ENCODE assay signal across 10 cellular contexts in genomic region chr11:11876458-11876857, GRCh38. TPM values are rescaled to one million over a fixed set of nuclear protein-coding genes. Genes with fewer than 3 reads are reported as not detected.
A peak's percentile ranks its signal among the peaks of the same experiment; 100 is the strongest.
DNase-seq lines count a peak whose midpoint lies in the region; ATAC-seq and TF ChIP-seq lines count a peak whose summit lies in the region.
"Had no signal": no experiment of that assay in that cellular context is flagged by ENCODE, and none has a peak within 500 bp of the region (broad histone marks: within the 10 kb centered on the region; RNA-seq: fewer than 3 reads in every experiment).

No MANE protein-coding gene starts in this region.

- H2AFZ ChIP-seq in GM23338 (no peak overlapping the region), PC-3 (ENCODE audit: low read length) (no peak overlapping the region)

- ATAC-seq in GM23338, result peak; percentile 70
- no peak for ATAC-seq in PC-3
- ATAC-seq in foreskin keratinocyte, result no peak
- no peak for ATAC-seq in HG02678 (IDR thresholded peaks at IDR 0.05; ENCODE audit: unreplicated experiment)

- no peaks in the 10 kb centered on the region for H3K36me3 ChIP-seq in GM23338 (ENCODE audit: insufficient read depth)
- no peaks in the 10 kb centered on the region for H3K36me3 ChIP-seq in PC-3 (ENCODE audit: low read depth, low read length)

- intact Hi-C loops in PC-3 (cut with micrococcal nuclease), result no loop called here

- H3K27ac Mint-ChIP-seq in GM23338, result no peak overlapping the region
- H3K27ac Mint-ChIP-seq: activated naive CD8-positive, alpha-beta T cell treated with anti-CD3 and anti-CD28 coated beads for 36 hours had no signal

- BruUV-seq in PC-3 (replicated peaks; lab: Mats Ljungman, UMichigan), result no TSS peak

- peaks cover 19% of the 10 kb centered on the region; the same call in 2 of the 3 replicates for H3K36me3 Mint-ChIP-seq in GM23338 (ENCODE audit: low read depth)

- H3K9me3 Mint-ChIP-seq in GM23338, result peaks cover 3% of the 10 kb centered on the region; the same call in 2 of the 3 replicates
- H3K9me3 Mint-ChIP-seq: activated naive CD8-positive, alpha-beta T cell treated with anti-CD3 and anti-CD28 coated beads for 36 hours had no signal

- H3K9me3 ChIP-seq in PC-3 (ENCODE audit: low read length), result no peaks in the 10 kb centered on the region

- peak; percentile 32 for TF ChIP-seq CTCF in AG09309 (IDR thresholded peaks at IDR 0.05; ENCODE audit: control insufficient read depth, insufficient read depth, low read depth, low read length, missing control alignments)
- TF ChIP-seq CTCF in GM23338 (conservative IDR thresholded peaks at IDR 0.05; ENCODE audit: low read depth in 2 of 2), result peak; percentile 57 to 68
- TF ChIP-seq CTCF in PC-3 (conservative IDR thresholded peaks at IDR 0.05; ENCODE audit: low read depth, low read length), result peak; percentile 58
- TF ChIP-seq CTCF in foreskin keratinocyte (conservative IDR thresholded peaks at IDR 0.05), result peak; percentile 54

- POLR2A ChIA-PET in PC-3 (lab: Charles Lee; ENCODE audit: unreplicated experiment), result no interaction called here

- H3K27ac ChIP-seq in GM23338 (ENCODE audit: low read depth) (no peak overlapping the region), PC-3 (ENCODE audit: low read length) (no peak overlapping the region), foreskin keratinocyte (no peak overlapping the region)

- H3K27me3 Mint-ChIP-seq in GM23338 (ENCODE audit: insufficient read depth, low read depth, poor library complexity), result no peaks in the 10 kb centered on the region
- H3K27me3 Mint-ChIP-seq: activated naive CD8-positive, alpha-beta T cell treated with anti-CD3 and anti-CD28 coated beads for 36 hours had no signal

- H3K9ac ChIP-seq in PC-3 (ENCODE audit: low read length), result no peak overlapping the region

- H3F3A ChIP-seq in GM23338 (replicated peaks; ENCODE audit: low read depth) (no peaks in the 10 kb centered on the region), PC-3 (ENCODE audit: low read length, unreplicated experiment) (no peaks in the 10 kb centered on the region)

- H3K4me3 ChIP-seq in AG09309 (ENCODE audit: control insufficient read depth, low read depth, low read length) (no peak overlapping the region), GM23338 (no peak overlapping the region), PC-3 (ENCODE audit: low read length) (no peak overlapping the region)

- CTCF ChIA-PET in PC-3 (lab: Charles Lee), result no interaction called here

- H3K79me2 ChIP-seq in GM23338 (replicated peaks; ENCODE audit: insufficient read depth) (peaks cover 82% of the 10 kb centered on the region), PC-3 (ENCODE audit: low read length) (peaks cover 75% of the 10 kb centered on the region)

- DNase-seq in AG09309 (ENCODE audit: low read depth), result no peak
- peak; percentile 72 for DNase-seq in GM23338 (ENCODE audit: low spot score)
- peak; percentile 33 for DNase-seq in PC-3
- no peak for DNase-seq in foreskin keratinocyte
- no peak for DNase-seq in activated effector memory CD4-positive, alpha-beta T cell treated with anti-CD3 and anti-CD28 coated beads, Interleukin-2, amount 50 U/mL, for 16 hours
- DNase-seq in activated gamma-delta T cell treated with Interleukin-2 at 50 U/mL for 16 hours, result no peak
- DNase-seq in middle frontal gyrus (ENCODE audit: extremely low spot score, low spot score), result no peak
- DNase-seq: activated naive CD8-positive, alpha-beta T cell treated with anti-CD3 and anti-CD28 coated beads for 36 hours; nephron progenitor cell had no signal

- H3K4me1 Mint-ChIP-seq in GM23338, result peaks cover 25% of the 10 kb centered on the region

- H3K4me2 ChIP-seq in GM23338 (no peak overlapping the region), PC-3 (ENCODE audit: low read length) (no peak overlapping the region)

- H3K27me3 ChIP-seq in GM23338 (ENCODE audit: insufficient read depth), result no peaks in the 10 kb centered on the region
- H3K27me3 ChIP-seq in PC-3 (ENCODE audit: low read length), result no peaks in the 10 kb centered on the region
- H3K27me3 ChIP-seq in foreskin keratinocyte, result no peaks in the 10 kb centered on the region

- H3K9me2 ChIP-seq in GM23338 (ENCODE audit: insufficient read depth) (no peaks in the 10 kb centered on the region), PC-3 (replicated peaks; ENCODE audit: low read length) (no peaks in the 10 kb centered on the region)

- H3K4me1 ChIP-seq in GM23338 (ENCODE audit: insufficient read depth) (peaks cover 18% of the 10 kb centered on the region), PC-3 (ENCODE audit: insufficient read depth, low read length) (no peaks in the 10 kb centered on the region), foreskin keratinocyte (peaks cover 18% of the 10 kb centered on the region)

- no peak overlapping the region for H3K4me3 Mint-ChIP-seq in GM23338
- H3K4me3 Mint-ChIP-seq: activated naive CD8-positive, alpha-beta T cell treated with anti-CD3 and anti-CD28 coated beads for 36 hours; nephron progenitor cell had no signal

- H4K20me1 ChIP-seq in GM23338 (replicated peaks; ENCODE audit: insufficient read depth) (peaks cover 7% of the 10 kb centered on the region), PC-3 (ENCODE audit: low read length) (peaks cover 15% of the 10 kb centered on the region; the same call in 1 of the 2 replicates)

TF ChIP-seq in GM23338, 12 proteins besides CTCF, POLR2A, EP300 and RAD21 (continues in another document):
- TF ChIP-seq ZNF114 (CRISPR knock-in tag; IDR thresholded peaks at IDR 0.05) (peak; percentile 93), NANOG (IDR thresholded peaks at IDR 0.05; ENCODE audit: borderline replicate concordance) (no peak), POLR2AphosphoS5 (IDR thresholded peaks at IDR 0.05; ENCODE audit: low read depth) (no peak), EZH2phosphoT487 (IDR thresholded peaks at IDR 0.05; ENCODE audit: unreplicated experiment) (no peak), STAT1 (IDR thresholded peaks at IDR 0.05; ENCODE audit: unreplicated experiment) (no peak), ZNF331 (CRISPR knock-in tag; IDR thresholded peaks at IDR 0.05; ENCODE audit: low read depth) (no peak), ETS1 (IDR thresholded peaks at IDR 0.05) (no peak)

RNA-seq across cellular contexts. Expression of gene USP47, which starts 34.7 kb away (rescaled TPM):
- 32.1 and 36.7 TPM in 2 replicates for total RNA-seq in GM23338 (2014; rRNA removed; shearing (Covaris generic))
- polyA plus RNA-seq in GM23338 (2016; fragmentation: Nextera tagmentation; extraction: Ambion mirVana) (15.5 and 16.3 TPM in 2 replicates), foreskin keratinocyte (8.2 and 8.8 TPM in 2 replicates)
- total RNA-seq in PC-3 (2014; rRNA removed) (33.5 and 45.2 TPM in 2 replicates), foreskin keratinocyte (37.0 and 37.7 TPM in 2 replicates)

Comparison
In these comparisons a context has a peak if more than half of its experiments do, and no peak if none do; other contexts are left out.
1. DNase-seq: peak in GM23338 (single experiment) and PC-3 (single experiment); none in AG09309 (single experiment), foreskin keratinocyte (0 of 2), activated effector memory CD4-positive, alpha-beta T cell treated with anti-CD3 and anti-CD28 coated beads, Interleukin-2, amount 50 U/mL, for 16 hours (single experiment), activated gamma-delta T cell treated with Interleukin-2 at 50 U/mL for 16 hours (single experiment) and middle frontal gyrus (single experiment).
2. Peak in every context shown above with its lines, with median percentiles within 50 percentile points of each other: CTCF ChIP-seq.